Comparison of ENCODE assay signal across 24 cellular contexts in the genomic region with DNA sequence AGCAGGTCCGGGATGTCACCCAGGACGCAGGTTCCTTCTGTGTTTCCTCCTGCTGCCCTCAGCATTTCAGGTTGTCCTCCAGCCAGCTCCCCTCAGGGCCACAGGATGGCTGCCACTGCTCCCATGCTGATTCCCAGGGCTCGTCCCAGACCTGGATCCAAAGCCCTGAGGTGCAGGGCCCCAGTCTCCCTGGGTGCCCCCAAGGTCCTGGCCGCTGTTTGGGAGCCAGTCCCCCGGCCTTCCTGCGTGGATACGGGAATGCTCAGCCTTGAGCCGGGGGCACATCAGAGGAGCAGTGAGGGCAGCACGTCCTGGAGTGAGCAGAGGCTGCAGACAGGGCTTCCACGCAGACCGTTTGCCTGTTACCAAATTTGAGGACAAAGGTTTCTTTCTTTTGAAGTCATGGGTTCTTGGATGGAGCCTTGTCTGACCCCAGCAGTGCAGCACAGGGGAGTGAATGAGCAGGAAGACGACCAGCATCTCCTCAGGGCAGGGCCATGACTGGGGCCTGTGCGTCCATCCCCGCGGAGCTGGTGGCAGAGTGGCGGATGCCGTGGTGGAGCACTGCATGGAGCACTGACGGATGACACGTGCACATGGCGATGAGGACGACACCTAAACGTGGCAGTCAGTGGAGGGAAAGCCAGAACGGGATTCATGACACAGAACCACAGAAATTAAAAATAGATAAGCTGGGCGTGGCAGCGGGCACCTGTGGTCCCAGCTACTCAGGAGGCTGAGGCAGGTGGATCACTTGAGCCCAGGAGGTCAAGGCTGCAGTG. TPM values are rescaled to one million over a fixed set of nuclear protein-coding genes. Genes with fewer than 3 reads are reported as not detected.
DNase-seq lines count a peak whose midpoint lies in the region; ATAC-seq and TF ChIP-seq lines count a peak whose summit lies in the region.
"Had no signal": no experiment of that assay in that cellular context is flagged by ENCODE, and none has a peak within 500 bp of the region (broad histone marks: within the 10 kb centered on the region; RNA-seq: fewer than 3 reads in every experiment).

No MANE protein-coding gene starts in this region.

- H3K27me3 ChIP-seq in SK-N-SH (ENCODE audit: insufficient read depth) (no peaks in the 10 kb centered on the region; the same call in 1 of the 2 replicates), adrenal gland (no peaks in the 10 kb centered on the region), mesenchymal stem cell (ENCODE audit: control insufficient read depth in 1 of 2, insufficient read depth in 1 of 2, low read length in 2 of 2) (peaks cover 41 to 53% of the 10 kb centered on the region in 2 experiments)
- H3K27me3 ChIP-seq: testis had no signal

- TF ChIP-seq CTCF in SK-N-SH (IDR thresholded peaks at IDR 0.05) (no peak), adrenal gland (IDR thresholded peaks at IDR 0.05) (no peak), type B pancreatic cell (conservative IDR thresholded peaks at IDR 0.05) (no peak)

- DNase-seq in SK-N-SH (peak; percentile 21), adrenal gland (peak in 4 of 7 donors; percentile 8 to 48 (median 15)), mesenchymal stem cell (no peak), type B pancreatic cell (ENCODE audit: extremely low spot score, unreplicated experiment) (peak; percentile 62), NOMO-1 treated with DMSO at 0.1 percent for 48 hours (lab: John Stamatoyannopoulos, UW; ENCODE audit: unreplicated experiment) (no peak), Ammon's horn (ENCODE audit: low spot score) (no peak), T1000 (lab: John Stamatoyannopoulos, UW) (no peak)
- DNase-seq: activated CD4-positive, alpha-beta T cell treated with anti-CD3 and anti-CD28 coated beads, Interleukin-2, amount 10 ng/mL, durations not matched to agents 24 days and 14 days; activated naive CD8-positive, alpha-beta T cell treated with anti-CD3 and anti-CD28 coated beads, Interleukin-2, amount 50 U/mL, for 24 hours; DMS79; midbrain; NCI-H1092; NCI-H2029 treated with DMSO at 0.1 percent for 48 hours; NCI-H446; PC-9; SHP77; T-helper 1 cell; testis had no signal

- no peak overlapping the region for H3K9ac ChIP-seq in SK-N-SH
- H3K9ac ChIP-seq in mesenchymal stem cell (ENCODE audit: low read length) = no peak overlapping the region

- peak overlapping the region in 1 of 2 experiments; percentile 14 for H3K18ac ChIP-seq in mesenchymal stem cell (ENCODE audit: low read depth in 1 of 2, low read length in 2 of 2)

- no peak overlapping the region for H2BK5ac ChIP-seq in mesenchymal stem cell (ENCODE audit: low read depth, low read length, poor library complexity, severe bottlenecking)

- no peaks in the 10 kb centered on the region for H3K79me2 ChIP-seq in SK-N-SH (ENCODE audit: insufficient read depth)

- H3K9me3 Mint-ChIP-seq in type B pancreatic cell = no peaks in the 10 kb centered on the region
- H3K9me3 Mint-ChIP-seq: activated CD4-positive, alpha-beta T cell treated with anti-CD3 and anti-CD28 coated beads, Interleukin-2, amount 10 ng/mL, durations not matched to agents 24 days and 14 days; activated naive CD8-positive, alpha-beta T cell treated with anti-CD3 and anti-CD28 coated beads, Interleukin-2, amount 50 U/mL, for 24 hours; natural killer cell treated with Interleukin-12 subunit alpha and Interleukin-12 subunit beta and Interleukin-15 and Interleukin-18, amount 100 ng/mL, for 72 hours had no signal

- H2AFZ ChIP-seq in SK-N-SH (ENCODE audit: low read depth) = no peak overlapping the region
- H2AFZ ChIP-seq in mesenchymal stem cell (ENCODE audit: low read depth, low read length) = no peak overlapping the region
- H2AFZ ChIP-seq: PC-9 had no signal

- no peaks in the 10 kb centered on the region for H3F3A ChIP-seq in SK-N-SH (replicated peaks; ENCODE audit: insufficient read depth)

- no peak overlapping the region for H2AK5ac ChIP-seq in mesenchymal stem cell (ENCODE audit: low read length, severe bottlenecking)

- intact Hi-C loops in adrenal gland (cut with DNase I) = loop anchor here (5.0 to 10.0 kb wide), 3 partner anchors 124 to 286 kb away; no protein-coding TSS in a partner anchor

- H3K4me3 ChIP-seq in SK-N-SH (ENCODE audit: low read depth in 2 of 2, low read length in 1 of 2) = no peak overlapping the region
- no peak overlapping the region for H3K4me3 ChIP-seq in adrenal gland
- no peak overlapping the region for H3K4me3 ChIP-seq in mesenchymal stem cell (ENCODE audit: insufficient read depth in 1 of 2, low read depth in 1 of 2, low read length in 2 of 2)
- H3K4me3 ChIP-seq: GM12878, PC-9, testis had no signal

- H3K36me3 Mint-ChIP-seq in type B pancreatic cell = peaks cover 4% of the 10 kb centered on the region
- H3K36me3 Mint-ChIP-seq: brain; natural killer cell treated with Interleukin-12 subunit alpha and Interleukin-12 subunit beta and Interleukin-15 and Interleukin-18, amount 100 ng/mL, for 72 hours had no signal

- H2BK120ac ChIP-seq in mesenchymal stem cell (ENCODE audit: low read depth, low read length) = no peak overlapping the region

- H3K4me3 Mint-ChIP-seq in type B pancreatic cell = no peak overlapping the region
- H3K4me3 Mint-ChIP-seq: activated CD4-positive, alpha-beta T cell treated with anti-CD3 and anti-CD28 coated beads, Interleukin-2, amount 10 ng/mL, durations not matched to agents 24 days and 14 days; activated naive CD8-positive, alpha-beta T cell treated with anti-CD3 and anti-CD28 coated beads, Interleukin-2, amount 50 U/mL, for 24 hours; natural killer cell treated with Interleukin-12 subunit alpha and Interleukin-12 subunit beta and Interleukin-15 and Interleukin-18, amount 100 ng/mL, for 72 hours had no signal

- H2BK12ac ChIP-seq in mesenchymal stem cell (ENCODE audit: low read length in 2 of 2) = peak overlapping the region in 1 of 2 experiments; percentile 15

- no peaks in the 10 kb centered on the region for H4K20me1 ChIP-seq in SK-N-SH (ENCODE audit: insufficient read depth)

- no peak overlapping the region for H3K4ac ChIP-seq in mesenchymal stem cell (ENCODE audit: low read depth in 1 of 2, low read length in 2 of 2)

- peaks cover 35% of the 10 kb centered on the region for H3K27me3 Mint-ChIP-seq in type B pancreatic cell
- H3K27me3 Mint-ChIP-seq: activated naive CD8-positive, alpha-beta T cell treated with anti-CD3 and anti-CD28 coated beads, Interleukin-2, amount 50 U/mL, for 24 hours; natural killer cell treated with Interleukin-12 subunit alpha and Interleukin-12 subunit beta and Interleukin-15 and Interleukin-18, amount 100 ng/mL, for 72 hours had no signal

- H3K4me1 ChIP-seq in SK-N-SH (ENCODE audit: control insufficient read depth in 1 of 2, insufficient read depth in 2 of 2, low read depth in 1 of 2, low read length in 1 of 2) = peaks cover 4 to 70% of the 10 kb centered on the region in 2 experiments; a peak in 2 of 4 replicates
- peaks cover 5 to 11% of the 10 kb centered on the region in 2 donors for H3K4me1 ChIP-seq in adrenal gland (replicated peaks in 1 of 2)
- H3K4me1 ChIP-seq in mesenchymal stem cell (ENCODE audit: control insufficient read depth, insufficient read depth, low read depth, low read length) = peaks cover 15% of the 10 kb centered on the region

- no peak for TF ChIP-seq EP300 in SK-N-SH (IDR thresholded peaks at IDR 0.05; ENCODE audit: borderline replicate concordance in 1 of 2, low read depth in 1 of 2, low read length in 1 of 2)

- POLR2A ChIA-PET in SK-N-SH (lab: Yijun Ruan, JAX) = no interaction called here

- ATAC-seq in SK-N-SH treated with all-trans-retinoic acid at 6 μM for 48 hours = no peak
- ATAC-seq: activated naive CD8-positive, alpha-beta T cell treated with anti-CD3 and anti-CD28 coated beads, Interleukin-2, amount 50 U/mL, for 24 hours; GM12878; natural killer cell treated with Interleukin-12 subunit alpha and Interleukin-12 subunit beta and Interleukin-15 and Interleukin-18, amount 100 ng/mL, for 72 hours had no signal

- no peak overlapping the region for H3K27ac Mint-ChIP-seq in type B pancreatic cell
- H3K27ac Mint-ChIP-seq: activated CD4-positive, alpha-beta T cell treated with anti-CD3 and anti-CD28 coated beads, Interleukin-2, amount 10 ng/mL, durations not matched to agents 24 days and 14 days; activated naive CD8-positive, alpha-beta T cell treated with anti-CD3 and anti-CD28 coated beads, Interleukin-2, amount 50 U/mL, for 24 hours; natural killer cell treated with Interleukin-12 subunit alpha and Interleukin-12 subunit beta and Interleukin-15 and Interleukin-18, amount 100 ng/mL, for 72 hours had no signal

- H3K4me1 Mint-ChIP-seq in type B pancreatic cell (ENCODE audit: unreplicated experiment) = peaks cover 8% of the 10 kb centered on the region
- H3K4me1 Mint-ChIP-seq: activated CD4-positive, alpha-beta T cell treated with anti-CD3 and anti-CD28 coated beads, Interleukin-2, amount 10 ng/mL, durations not matched to agents 24 days and 14 days had no signal

- H3K4me2 ChIP-seq in SK-N-SH (no peak overlapping the region), mesenchymal stem cell (ENCODE audit: low read length, poor library complexity, severe bottlenecking) (no peak overlapping the region)
- H3K4me2 ChIP-seq: PC-9 had no signal

- no peak overlapping the region for H3K23ac ChIP-seq in mesenchymal stem cell (ENCODE audit: low read length in 2 of 2)

- H3K36me3 ChIP-seq in SK-N-SH (replicated peaks in 1 of 2; ENCODE audit: control insufficient read depth in 1 of 2, insufficient read depth in 2 of 2, low read length in 1 of 2) (no peaks in the 10 kb centered on the region), adrenal gland (replicated peaks in 1 of 2) (no peaks in the 10 kb centered on the region), mesenchymal stem cell (ENCODE audit: control insufficient read depth in 1 of 2, insufficient read depth in 2 of 2, low read depth in 1 of 2, low read length in 2 of 2) (peaks cover 0 to 5% of the 10 kb centered on the region in 2 experiments)

- no peak for TF ChIP-seq POLR2A in adrenal gland (IDR thresholded peaks at IDR 0.05)

- H3K14ac ChIP-seq in mesenchymal stem cell (ENCODE audit: low read length in 2 of 2) = peak overlapping the region in 1 of 2 experiments; percentile 93

- H3K27ac ChIP-seq in SK-N-SH (ENCODE audit: low read depth in 2 of 2, low read length in 1 of 2) (no peak overlapping the region), adrenal gland (no peak overlapping the region), mesenchymal stem cell (ENCODE audit: low read length, poor library complexity, severe bottlenecking) (no peak overlapping the region)
- H3K27ac ChIP-seq: 22Rv1, PC-9, testis had no signal

- 94% methylated on average over 16 of the region's 25 CpGs for WGBS in SK-N-SH (ENCODE audit: low lambda C conversion rate)
- WGBS in adrenal gland, 4 donors = 90 to 91% (median 91%) methylated on average over 22 to 25 of the region's 25 CpGs
- 93% methylated on average over 25 of the region's 25 CpGs for WGBS in mesenchymal stem cell

- H3K9me3 ChIP-seq in SK-N-SH (no peaks in the 10 kb centered on the region), adrenal gland (replicated peaks in 1 of 3) (no peaks in the 10 kb centered on the region), mesenchymal stem cell (ENCODE audit: control insufficient read depth, low read length) (no peaks in the 10 kb centered on the region)
- H3K9me3 ChIP-seq: testis had no signal

- H3K9me2 ChIP-seq in SK-N-SH = no peaks in the 10 kb centered on the region

- peak overlapping the region; percentile 45 for H4K91ac ChIP-seq in mesenchymal stem cell (ENCODE audit: low read length)

- no peak overlapping the region for H4K8ac ChIP-seq in mesenchymal stem cell (ENCODE audit: low read length)

- H3K79me1 ChIP-seq in mesenchymal stem cell (replicated peaks; ENCODE audit: low read length, poor library complexity, severe bottlenecking) = no peaks in the 10 kb centered on the region

- H2BK15ac ChIP-seq in mesenchymal stem cell (ENCODE audit: low read depth, poor library complexity, severe bottlenecking) = peak overlapping the region; percentile 78

- TF ChIP-seq RAD21 in SK-N-SH (IDR thresholded peaks at IDR 0.05; ENCODE audit: low read length) = no peak

- CTCF ChIA-PET in SK-N-SH (lab: Yijun Ruan, JAX) = interaction anchor here (0.7 to 1.6 kb wide), 6 partner anchors 9 to 140 kb away, joined by 3 to 9 read pairs (median 3); no protein-coding TSS in a partner anchor

RNA-seq across cellular contexts. Expression of gene CACNA2D4, which starts 12.6 kb away (rescaled TPM):
- polyA plus RNA-seq in SK-N-SH (2012; rRNA removed) (0.02 TPM in 1 of 2 replicates, not detected in the other), adrenal gland (1 to 10 TPM; 1.4 to 4.4 (median 3.1) TPM)
- not detected in 2 replicates for polyA plus RNA-seq in SK-N-SH (2012; cell fraction: cytosol; rRNA removed)
- 0.02 TPM in 1 of 2 replicates, not detected in the other for polyA plus RNA-seq in SK-N-SH (2012; cell fraction: nucleus; rRNA removed)
- total RNA-seq in adrenal gland (1 to 10 TPM in 6 of 8 donors, under 1 TPM in 2; 0.54 to 9.1 (median 4.2) TPM), type B pancreatic cell (ENCODE audit: low replicate concordance) (0.87 and 1.1 TPM in 2 replicates)
- polyA plus RNA-seq in mesenchymal stem cell (2013, experiment 1 of 2) = 11.9 TPM
- 11.4 TPM for polyA plus RNA-seq in mesenchymal stem cell (2013, experiment 2 of 2)
- total RNA-seq: LHCN-M2, PC-9 had no signal

Comparison
In these comparisons a context has a peak if more than half of its experiments do, and no peak if none do; other contexts are left out.
1. DNase-seq: peak in SK-N-SH (single experiment), adrenal gland (4 of 7) and type B pancreatic cell (single experiment); none in mesenchymal stem cell (single experiment), NOMO-1 treated with DMSO at 0.1 percent for 48 hours (single experiment), Ammon's horn (single experiment) and T1000 (single experiment).